Comparison of ENCODE assay signal across 1 cellular context in genomic region chr7:128020161-128020560, GRCh38.
TF ChIP-seq lines count a peak whose summit lies in the region.

No MANE protein-coding gene starts in this region.

TF ChIP-seq in GM23338, 12 proteins besides CTCF, POLR2A, EP300 and RAD21 (continued from another document):
- TF ChIP-seq NANOG (IDR thresholded peaks at IDR 0.05; ENCODE audit: borderline replicate concordance) (no peak), ETS1 (IDR thresholded peaks at IDR 0.05) (no peak)
